Comparison of ENCODE assay signal across 8 cellular contexts in the genomic region with DNA sequence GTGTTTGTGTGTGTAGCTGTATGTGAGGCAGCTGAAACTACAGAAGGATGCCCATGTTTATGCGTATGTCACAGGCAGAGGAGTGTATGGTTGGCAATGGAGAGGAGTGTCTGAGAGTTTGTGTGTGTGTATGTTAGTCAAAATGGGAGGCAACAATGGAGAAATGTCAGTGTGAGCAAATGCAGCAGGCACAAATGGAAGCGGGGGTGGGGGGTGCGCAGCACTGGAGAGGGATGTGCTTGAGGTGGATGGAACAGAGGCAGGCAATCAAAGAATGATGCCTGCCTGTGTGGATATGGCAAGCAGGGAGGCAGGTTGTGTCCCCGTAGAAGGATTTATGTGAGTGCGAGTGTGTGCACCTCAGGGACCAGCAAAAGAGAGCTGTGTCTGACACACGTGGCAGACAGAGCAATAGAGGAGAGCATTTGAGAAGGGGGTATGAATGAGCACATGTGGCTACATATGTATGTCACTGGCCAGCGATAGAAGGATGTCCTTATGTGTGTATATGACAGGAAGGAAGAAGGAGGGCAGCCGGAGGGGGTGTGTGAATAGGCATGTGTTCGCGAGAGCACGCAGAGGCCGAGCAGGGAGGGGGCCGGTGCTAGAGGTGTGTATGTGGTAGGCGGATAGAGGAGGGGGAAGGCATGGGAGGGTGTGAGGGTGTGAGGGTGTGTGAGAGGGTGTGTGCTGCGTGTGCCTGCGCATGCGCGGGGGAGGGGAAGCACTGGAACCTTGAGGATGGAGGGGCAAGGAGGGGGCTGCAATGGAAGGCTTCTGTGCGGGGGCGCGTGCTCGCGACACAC.
A peak's percentile ranks its signal among the peaks of the same experiment; 100 is the strongest.
DNase-seq lines count a peak whose midpoint lies in the region; TF ChIP-seq lines count a peak whose summit lies in the region.

No MANE protein-coding gene starts in this region.

- no peak for TF ChIP-seq CTCF in AG04449 (IDR thresholded peaks at IDR 0.05; ENCODE audit: insufficient read depth, low read length, missing control alignments)

- POLR2A ChIA-PET in AG04449 (lab: Yijun Ruan, JAX): interaction anchor here (2.0 kb wide), 1 partner anchor 335 kb away, joined by 11 read pairs; the partner anchor contains the start of gene EFNB1

- no peaks in the 10 kb centered on the region for H3K27me3 ChIP-seq in effector memory CD4-positive, alpha-beta T cell (replicated peaks; ENCODE audit: control insufficient read depth, insufficient read depth, low read length, poor library complexity, severe bottlenecking)

- H3K9me3 ChIP-seq in effector memory CD4-positive, alpha-beta T cell (ENCODE audit: control insufficient read depth, low read length): no peaks in the 10 kb centered on the region

- peak overlapping the region; percentile 73 for H3K4me3 ChIP-seq in AG04449 (ENCODE audit: low read depth, low read length)
- H3K4me3 ChIP-seq in effector memory CD4-positive, alpha-beta T cell (ENCODE audit: insufficient read depth, low read depth, low read length, poor library complexity, severe bottlenecking): peak overlapping the region; percentile 70

- CTCF ChIA-PET in AG04449 (lab: Yijun Ruan, JAX): no interaction called here

- DNase-seq in AG04449 (ENCODE audit: low read depth, low spot score) (no peak), GM19240 (ENCODE audit: insufficient read length, low spot score) (peak; percentile 23), NCI-H1092 treated with DMSO at 0.1 percent for 48 hours (lab: John Stamatoyannopoulos, UW) (peak; percentile 60), midbrain (lab: John Stamatoyannopoulos, UW) (peak; percentile 15)
- DNase-seq in activated CD4-positive, alpha-beta T cell treated with anti-CD3 and anti-CD28 coated beads, Interleukin-2, amount 50 U/mL, for 48 hours: peak; percentile 39 to 46
- DNase-seq in effector memory CD4-positive, alpha-beta T cell: peak; percentile 33 to 41 (median 40)
- DNase-seq in stimulated activated CD8-positive, alpha-beta memory T cell treated with anti-CD3 and anti-CD28 coated beads, Interleukin-4, amount 100 ng/mL, for 1 hour (ENCODE audit: low read depth in 2 of 2, low spot score in 1 of 2): peak; percentile 4 to 24
- DNase-seq in NK-92 treated with Interleukin-12 subunit alpha and Interleukin-12 subunit beta, amount 100 ng/mL, for 24 hours (lab: John Stamatoyannopoulos, UW): no peak

- H3K27ac ChIP-seq in effector memory CD4-positive, alpha-beta T cell (ENCODE audit: insufficient read depth, low read length, poor library complexity, severe bottlenecking): peak overlapping the region; percentile 69

- H3K4me1 ChIP-seq in effector memory CD4-positive, alpha-beta T cell (ENCODE audit: control insufficient read depth, insufficient read depth, low read length, poor library complexity, severe bottlenecking): no peaks in the 10 kb centered on the region

- no peaks in the 10 kb centered on the region for H3K36me3 ChIP-seq in effector memory CD4-positive, alpha-beta T cell (ENCODE audit: control insufficient read depth, insufficient read depth, low read length)

Comparison
In these comparisons a context has a peak if more than half of its experiments do, and no peak if none do; other contexts are left out.
1. DNase-seq: peak in GM19240 (single experiment), NCI-H1092 treated with DMSO at 0.1 percent for 48 hours (single experiment), activated CD4-positive, alpha-beta T cell treated with anti-CD3 and anti-CD28 coated beads, Interleukin-2, amount 50 U/mL, for 48 hours (2 of 2), effector memory CD4-positive, alpha-beta T cell (3 of 3), midbrain (single experiment) and stimulated activated CD8-positive, alpha-beta memory T cell treated with anti-CD3 and anti-CD28 coated beads, Interleukin-4, amount 100 ng/mL, for 1 hour (2 of 2); none in AG04449 (single experiment) and NK-92 treated with Interleukin-12 subunit alpha and Interleukin-12 subunit beta, amount 100 ng/mL, for 24 hours (single experiment).